1 cellular context compared by ENCODE assay signal in the genomic region with DNA sequence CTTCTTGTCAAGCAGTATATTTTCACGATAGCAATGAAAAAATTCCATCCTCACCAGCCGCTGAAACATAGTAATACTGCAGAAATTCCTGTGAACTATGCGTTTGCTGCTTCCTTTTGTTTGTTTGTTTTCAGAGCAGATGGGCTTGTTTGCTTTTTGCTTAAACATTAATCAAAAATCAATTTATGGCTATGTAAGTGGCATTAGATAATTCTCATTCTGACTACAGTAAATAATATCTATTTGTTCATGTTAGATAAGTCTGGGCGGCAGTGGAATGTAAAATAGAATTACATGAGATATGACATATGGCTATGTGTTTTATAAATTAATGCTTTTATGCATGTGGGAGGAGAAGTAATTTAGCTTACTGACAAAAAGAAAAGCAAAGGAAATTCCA.
TF ChIP-seq lines count a peak whose summit lies in the region.

No MANE protein-coding gene starts in this region.

TF ChIP-seq in HepG2, 621 proteins besides CTCF, POLR2A, EP300 and RAD21 (continued from another document and continues in another):
- TF ChIP-seq AKNA (CRISPR knock-in tag; IDR thresholded peaks at IDR 0.05; ENCODE audit: borderline replicate concordance) (no peak), ZEB1 (IDR thresholded peaks at IDR 0.05; ENCODE audit: insufficient replicate concordance, low read depth) (no peak), ETV5 (CRISPR knock-in tag; IDR thresholded peaks at IDR 0.05; ENCODE audit: borderline replicate concordance) (no peak), SP1 (IDR thresholded peaks at IDR 0.05) (no peak), SP1 (CRISPR knock-in tag; IDR thresholded peaks at IDR 0.05) (no peak), ZC3H4 (CRISPR knock-in tag; IDR thresholded peaks at IDR 0.05; ENCODE audit: borderline replicate concordance) (no peak), ZNF12 (CRISPR knock-in tag; IDR thresholded peaks at IDR 0.05) (no peak), KLF12 (CRISPR knock-in tag; IDR thresholded peaks at IDR 0.05; ENCODE audit: borderline replicate concordance) (no peak), TMF1 (CRISPR knock-in tag; IDR thresholded peaks at IDR 0.05; ENCODE audit: low read depth) (no peak), TFDP1 (CRISPR knock-in tag; IDR thresholded peaks at IDR 0.05; ENCODE audit: borderline replicate concordance) (no peak), HMG20B (CRISPR knock-in tag; conservative IDR thresholded peaks at IDR 0.05) (0 out of 2 replicates have a peak, but pooled peaks have one; percentile 30), POLR2AphosphoS2 (IDR thresholded peaks at IDR 0.05; ENCODE audit: low read depth, low read length) (no peak), ZNF883 (CRISPR knock-in tag; IDR thresholded peaks at IDR 0.05; ENCODE audit: not compliant biosample characterization) (no peak), TAF1 (CRISPR knock-in tag; IDR thresholded peaks at IDR 0.05) (no peak), ATF7-NPFF (CRISPR knock-in tag; IDR thresholded peaks at IDR 0.05; ENCODE audit: low read depth) (no peak), ZNF605 (CRISPR knock-in tag; IDR thresholded peaks at IDR 0.05) (no peak), ZNF512B (CRISPR knock-in tag; IDR thresholded peaks at IDR 0.05; ENCODE audit: borderline replicate concordance) (0 out of 2 replicates have a peak, but pooled peaks have one; percentile 36), THAP9 (CRISPR knock-in tag; IDR thresholded peaks at IDR 0.05; ENCODE audit: borderline replicate concordance) (no peak), ZNF24 (IDR thresholded peaks at IDR 0.05) (no peak), MIER3 (CRISPR knock-in tag; IDR thresholded peaks at IDR 0.05; ENCODE audit: borderline replicate concordance) (peak; percentile 73; the same call in 1 of the 2 replicates), GTF2F1 (IDR thresholded peaks at IDR 0.05; ENCODE audit: low read length) (no peak), CENPT (CRISPR knock-in tag; IDR thresholded peaks at IDR 0.05; ENCODE audit: low read depth) (no peak), ATF7 (IDR thresholded peaks at IDR 0.05) (no peak), ATF7 (CRISPR knock-in tag; IDR thresholded peaks at IDR 0.05) (no peak), REST (IDR thresholded peaks at IDR 0.05; ENCODE audit: borderline replicate concordance in 1 of 2, low read depth in 1 of 2, low read length in 2 of 2) (0 out of 4 replicates have a peak, but pooled peaks of 1 of the 2 experiments have one; percentile 30), ZNF577 (CRISPR knock-in tag; IDR thresholded peaks at IDR 0.05; ENCODE audit: borderline replicate concordance, low read depth) (no peak), GATAD1 (CRISPR knock-in tag; IDR thresholded peaks at IDR 0.05) (0 out of 2 replicates have a peak, but pooled peaks have one; percentile 21), DPF2 (CRISPR knock-in tag; IDR thresholded peaks at IDR 0.05; ENCODE audit: borderline replicate concordance, low read depth) (peak; percentile 56; the same call in 1 of the 2 replicates), ZNF484 (CRISPR knock-in tag; IDR thresholded peaks at IDR 0.05; ENCODE audit: borderline replicate concordance, low read depth) (no peak), SMARCE1 (IDR thresholded peaks at IDR 0.05; ENCODE audit: borderline replicate concordance) (no peak)
- TF ChIP-seq, protein P1, sequence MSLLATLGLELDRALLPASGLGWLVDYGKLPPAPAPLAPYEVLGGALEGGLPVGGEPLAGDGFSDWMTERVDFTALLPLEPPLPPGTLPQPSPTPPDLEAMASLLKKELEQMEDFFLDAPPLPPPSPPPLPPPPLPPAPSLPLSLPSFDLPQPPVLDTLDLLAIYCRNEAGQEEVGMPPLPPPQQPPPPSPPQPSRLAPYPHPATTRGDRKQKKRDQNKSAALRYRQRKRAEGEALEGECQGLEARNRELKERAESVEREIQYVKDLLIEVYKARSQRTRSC (CRISPR knock-in tag; IDR thresholded peaks at IDR 0.05; ENCODE audit: low read depth) = no peak
- TF ChIP-seq, protein P2, sequence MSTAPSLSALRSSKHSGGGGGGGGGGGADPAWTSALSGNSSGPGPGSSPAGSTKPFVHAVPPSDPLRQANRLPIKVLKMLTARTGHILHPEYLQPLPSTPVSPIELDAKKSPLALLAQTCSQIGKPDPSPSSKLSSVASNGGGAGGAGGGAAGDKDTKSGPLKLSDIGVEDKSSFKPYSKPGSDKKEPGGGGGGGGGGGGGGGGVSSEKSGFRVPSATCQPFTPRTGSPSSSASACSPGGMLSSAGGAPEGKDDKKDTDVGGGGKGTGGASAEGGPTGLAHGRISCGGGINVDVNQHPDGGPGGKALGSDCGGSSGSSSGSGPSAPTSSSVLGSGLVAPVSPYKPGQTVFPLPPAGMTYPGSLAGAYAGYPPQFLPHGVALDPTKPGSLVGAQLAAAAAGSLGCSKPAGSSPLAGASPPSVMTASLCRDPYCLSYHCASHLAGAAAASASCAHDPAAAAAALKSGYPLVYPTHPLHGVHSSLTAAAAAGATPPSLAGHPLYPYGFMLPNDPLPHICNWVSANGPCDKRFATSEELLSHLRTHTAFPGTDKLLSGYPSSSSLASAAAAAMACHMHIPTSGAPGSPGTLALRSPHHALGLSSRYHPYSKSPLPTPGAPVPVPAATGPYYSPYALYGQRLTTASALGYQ (CRISPR knock-in tag; IDR thresholded peaks at IDR 0.05) = peak; percentile 98
